Comparison of ENCODE assay signal across 6 cellular contexts in the genomic region with DNA sequence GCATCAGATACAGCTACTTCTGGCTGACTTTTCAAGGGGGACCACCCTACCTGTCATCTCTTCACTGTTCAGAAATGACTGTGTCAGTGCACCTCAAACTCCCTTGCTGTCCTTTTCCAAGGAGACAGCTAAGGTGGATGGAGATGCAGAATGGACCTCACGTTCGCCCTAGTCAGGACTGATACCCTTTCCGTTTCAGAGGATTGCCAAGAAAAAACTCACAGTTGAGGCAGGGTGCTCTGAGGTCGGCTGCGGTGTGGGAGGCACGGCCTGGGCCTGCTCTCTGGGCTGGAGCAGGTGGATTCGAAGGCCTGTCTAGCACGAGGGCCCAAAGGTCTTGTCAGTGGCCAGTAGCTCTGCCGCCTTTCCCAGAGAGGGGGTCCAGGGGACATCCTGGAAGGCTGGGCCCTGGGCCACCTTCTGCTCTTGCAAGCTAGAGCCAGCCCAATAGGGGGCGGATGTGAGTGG.
DNase-seq lines count a peak whose midpoint lies in the region; ATAC-seq and TF ChIP-seq lines count a peak whose summit lies in the region.

No MANE protein-coding gene starts in this region.

- ATAC-seq in HG03432 (IDR thresholded peaks at IDR 0.05; ENCODE audit: unreplicated experiment) (peak; percentile 62), GM18909 (IDR thresholded peaks at IDR 0.05; ENCODE audit: poor library complexity, unreplicated experiment) (no peak)

- peak overlapping the region; percentile 86 to 92 for H3K27ac ChIP-seq in mucosa of rectum (ENCODE audit: low read depth in 2 of 2, low read length in 2 of 2)

- peaks cover 40% of the 10 kb centered on the region for H3K36me3 ChIP-seq in adipocyte (ENCODE audit: control insufficient read depth, insufficient read depth, low read length, severe bottlenecking)
- peaks cover 27 to 29% of the 10 kb centered on the region in 2 donors for H3K36me3 ChIP-seq in mucosa of rectum (ENCODE audit: control insufficient read depth in 2 of 2, insufficient read depth in 2 of 2, low read length in 2 of 2)

- H3K4me1 ChIP-seq in adipocyte (ENCODE audit: control insufficient read depth, insufficient read depth, low read length), result peaks cover 28% of the 10 kb centered on the region
- H3K4me1 ChIP-seq in mucosa of rectum (ENCODE audit: control insufficient read depth in 2 of 2, insufficient read depth in 2 of 2, low read length in 2 of 2), result peaks cover 10 to 19% of the 10 kb centered on the region in 2 donors

- DNase-seq in AG09319 (ENCODE audit: extremely low read depth, low read depth), result no peak
- peak; percentile 30 for DNase-seq in adipocyte (ENCODE audit: low read depth)
- DNase-seq in NCI-H146 (lab: John Stamatoyannopoulos, UW), result no peak

- H3K9ac ChIP-seq in adipocyte (ENCODE audit: low read length), result no peak overlapping the region
- H3K9ac ChIP-seq in mucosa of rectum (ENCODE audit: low read depth in 1 of 2, low read length in 2 of 2), result peak overlapping the region; percentile 86 to 91

- H3K4me3 ChIP-seq in adipocyte (ENCODE audit: low read length) (no peak overlapping the region), mucosa of rectum (ENCODE audit: low read length in 2 of 2) (peak overlapping the region; percentile 83 to 86)

- peak; percentile 57 for TF ChIP-seq CTCF in AG09319 (IDR thresholded peaks at IDR 0.05; ENCODE audit: low read depth, low read length)

- no peaks in the 10 kb centered on the region for H3K9me3 ChIP-seq in adipocyte (ENCODE audit: control insufficient read depth, low read length)
- H3K9me3 ChIP-seq in mucosa of rectum (ENCODE audit: control insufficient read depth in 2 of 2, low read length in 2 of 2), result no peaks in the 10 kb centered on the region

- H3K27me3 ChIP-seq in adipocyte (replicated peaks; ENCODE audit: control insufficient read depth, insufficient read depth, low read length) (no peaks in the 10 kb centered on the region), mucosa of rectum (ENCODE audit: control insufficient read depth in 2 of 2, insufficient read depth in 2 of 2, low read length in 2 of 2) (no peaks in the 10 kb centered on the region)
